ENCODE assay signal across 20 cellular contexts in the genomic region with DNA sequence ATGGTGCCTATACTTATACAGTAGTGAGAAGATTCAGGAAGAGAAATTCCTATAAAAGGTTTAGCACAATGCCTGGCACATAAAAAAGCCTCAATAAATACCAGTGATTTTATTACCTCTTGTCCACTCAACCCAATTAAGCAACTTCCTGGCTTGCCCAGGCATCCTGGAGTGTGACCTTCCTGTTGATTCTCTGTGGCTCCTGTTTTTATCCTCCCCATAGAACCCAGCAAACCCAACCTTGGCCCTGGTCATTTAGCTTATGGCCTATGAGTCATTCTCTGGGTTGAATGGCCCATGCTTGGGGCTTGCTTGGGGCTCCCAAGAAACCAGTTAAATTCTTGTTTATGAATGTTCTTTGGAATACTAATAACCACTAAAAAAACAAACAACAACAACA. TPM values are rescaled to one million over a fixed set of nuclear protein-coding genes. Genes with fewer than 3 reads are reported as not detected.
DNase-seq lines count a peak whose midpoint lies in the region; ATAC-seq and TF ChIP-seq lines count a peak whose summit lies in the region.
"Had no signal": no experiment of that assay in that cellular context is flagged by ENCODE, and none has a peak within 500 bp of the region (broad histone marks: within the 10 kb centered on the region; RNA-seq: fewer than 3 reads in every experiment).

No MANE protein-coding gene starts in this region.

- H3K14ac ChIP-seq in mesenchymal stem cell (ENCODE audit: low read length in 2 of 2), result no peak overlapping the region

- H2BK15ac ChIP-seq in mesenchymal stem cell (ENCODE audit: low read depth, poor library complexity, severe bottlenecking), result peak overlapping the region; percentile 67

- H3K4me3 ChIP-seq in MG63 (no peak overlapping the region), colonic mucosa (no peak overlapping the region), mesenchymal stem cell (ENCODE audit: insufficient read depth in 1 of 2, low read depth in 1 of 2, low read length in 2 of 2) (no peak overlapping the region)
- H3K4me3 ChIP-seq: A549, cardiac muscle cell, lung, neural progenitor cell, tibial artery had no signal

- no peaks in the 10 kb centered on the region for H3K27me3 ChIP-seq in MG63
- no peaks in the 10 kb centered on the region for H3K27me3 ChIP-seq in colonic mucosa
- no peaks in the 10 kb centered on the region for H3K27me3 ChIP-seq in mesenchymal stem cell (ENCODE audit: control insufficient read depth in 1 of 2, insufficient read depth in 1 of 2, low read length in 2 of 2)
- H3K27me3 ChIP-seq: cardiac muscle cell, neural progenitor cell, tibial artery had no signal

- H3K27ac ChIP-seq in colonic mucosa (peak overlapping the region; percentile 37), mesenchymal stem cell (ENCODE audit: low read length, poor library complexity, severe bottlenecking) (no peak overlapping the region)
- H3K27ac ChIP-seq: cardiac muscle cell, neural progenitor cell, tibial artery had no signal

- intact Hi-C loops in colonic mucosa (cut with DNase I), result no loop called here

- no peak overlapping the region for H2AFZ ChIP-seq in mesenchymal stem cell (ENCODE audit: low read depth, low read length)
- H2AFZ ChIP-seq: neural progenitor cell had no signal

- H2BK5ac ChIP-seq in mesenchymal stem cell (ENCODE audit: low read depth, low read length, poor library complexity, severe bottlenecking), result no peak overlapping the region

- H3K36me3 ChIP-seq in MG63 (no peaks in the 10 kb centered on the region), colonic mucosa (no peaks in the 10 kb centered on the region), mesenchymal stem cell (ENCODE audit: control insufficient read depth in 1 of 2, insufficient read depth in 2 of 2, low read depth in 1 of 2, low read length in 2 of 2) (no peaks in the 10 kb centered on the region)
- H3K36me3 ChIP-seq: cardiac muscle cell, neural progenitor cell, tibial artery had no signal

- TF ChIP-seq CTCF in colonic mucosa (IDR thresholded peaks at IDR 0.05), result no peak

- peaks cover 4% of the 10 kb centered on the region for H3K9me3 ChIP-seq in MG63
- H3K9me3 ChIP-seq in colonic mucosa, result no peaks in the 10 kb centered on the region
- peaks cover 2% of the 10 kb centered on the region for H3K9me3 ChIP-seq in mesenchymal stem cell (ENCODE audit: control insufficient read depth, low read length)
- H3K9me3 ChIP-seq: tibial artery had no signal

- H3K4me1 ChIP-seq in colonic mucosa (no peaks in the 10 kb centered on the region), mesenchymal stem cell (ENCODE audit: control insufficient read depth, insufficient read depth, low read depth, low read length) (peaks cover 5% of the 10 kb centered on the region)
- H3K4me1 ChIP-seq: neural progenitor cell had no signal

- no peaks in the 10 kb centered on the region for H3K79me1 ChIP-seq in mesenchymal stem cell (replicated peaks; ENCODE audit: low read length, poor library complexity, severe bottlenecking)

- DNase-seq in A172 (ENCODE audit: low spot score) (peak; percentile 67), MG63 (peak; percentile 86), colonic mucosa (peak; percentile 29), mesenchymal stem cell (peak; percentile 37), left lobe of liver (ENCODE audit: low spot score) (no peak)
- DNase-seq in activated CD4-positive, CD25-positive, alpha-beta regulatory T cell treated with anti-CD3 and anti-CD28 coated beads, Interleukin-2, amount 50 U/mL, for 72 hours, result no peak
- no peak for DNase-seq in stimulated activated CD8-positive, alpha-beta memory T cell treated with anti-CD3 and anti-CD28 coated beads, Interleukin-4, amount 100 ng/mL, for 48 hours
- DNase-seq: activated CD4-positive, alpha-beta T cell treated with anti-CD3 and anti-CD28 coated beads for 36 hours; CD4-positive, alpha-beta T cell; DMS79 treated with DMSO at 0.1 percent for 48 hours; effector CD8-positive, alpha-beta T cell; NCI-H2081 treated with DMSO at 0.1 percent for 48 hours; stimulated activated CD4-positive, alpha-beta T cell treated with anti-CD3 and anti-CD28 coated beads, Interleukin-2, amount 100 ng/mL, for 48 hours; T-helper 2 cell; tibial artery had no signal

- no peak overlapping the region for H2BK120ac ChIP-seq in mesenchymal stem cell (ENCODE audit: low read depth, low read length)

- H4K8ac ChIP-seq in mesenchymal stem cell (ENCODE audit: low read length), result no peak overlapping the region

- H3K9ac ChIP-seq in colonic mucosa (ENCODE audit: low read depth in 2 of 2, low read length in 2 of 2) (no peak overlapping the region), mesenchymal stem cell (ENCODE audit: low read length) (no peak overlapping the region)
- H3K9ac ChIP-seq: neural progenitor cell had no signal

- H2BK12ac ChIP-seq in mesenchymal stem cell (ENCODE audit: low read length in 2 of 2), result no peak overlapping the region

- H4K91ac ChIP-seq in mesenchymal stem cell (ENCODE audit: low read length), result no peak overlapping the region

- ATAC-seq in HG02885 (IDR thresholded peaks at IDR 0.05; ENCODE audit: poor library complexity, unreplicated experiment) (no peak), left lobe of liver (no peak)
- ATAC-seq: A549; activated CD4-positive, alpha-beta T cell treated with anti-CD3 and anti-CD28 coated beads for 36 hours had no signal

- H3K18ac ChIP-seq in mesenchymal stem cell (ENCODE audit: low read depth in 1 of 2, low read length in 2 of 2), result no peak overlapping the region

- no peak overlapping the region for H3K23ac ChIP-seq in mesenchymal stem cell (ENCODE audit: low read length in 2 of 2)

- no peak overlapping the region for H3K4me2 ChIP-seq in mesenchymal stem cell (ENCODE audit: low read length, poor library complexity, severe bottlenecking)
- H3K4me2 ChIP-seq: A549, neural progenitor cell had no signal

- no peak overlapping the region for H3K4ac ChIP-seq in mesenchymal stem cell (ENCODE audit: low read depth in 1 of 2, low read length in 2 of 2)

- H2AK5ac ChIP-seq in mesenchymal stem cell (ENCODE audit: low read length, severe bottlenecking), result no peak overlapping the region

RNA-seq across cellular contexts. Expression of a gene that starts 21.4 kb away (rescaled TPM):
- 3,811 and 5,357 TPM in 2 replicates for total RNA-seq in A172 (2014; rRNA removed; shearing (Covaris generic))
- total RNA-seq in MG63 (2014; rRNA removed; shearing (Covaris generic); ENCODE audit: low replicate concordance), result 1,117 and 1,361 TPM in 2 replicates
- total RNA-seq in colonic mucosa (100 to 1,000 TPM; 107 to 258 TPM), left lobe of liver (90.7 TPM)
- 5,201 TPM for polyA plus RNA-seq in mesenchymal stem cell (2013, experiment 1 of 2)
- 4,942 TPM for polyA plus RNA-seq in mesenchymal stem cell (2013, experiment 2 of 2)

RNA-seq across cellular contexts. Expression of a gene that starts 50.3 kb away (rescaled TPM):
- 144 and 233 TPM in 2 replicates for total RNA-seq in A172 (2014; rRNA removed; shearing (Covaris generic))
- 69.5 and 138 TPM in 2 replicates for total RNA-seq in MG63 (2014; rRNA removed; shearing (Covaris generic); ENCODE audit: low replicate concordance)
- total RNA-seq in colonic mucosa (10 to 100 TPM; 54.6 to 62.4 TPM), left lobe of liver (72.9 TPM)
- polyA plus RNA-seq in mesenchymal stem cell (2013, experiment 1 of 2), result 310 TPM
- polyA plus RNA-seq in mesenchymal stem cell (2013, experiment 2 of 2), result 311 TPM

Comparison
In these comparisons a context has a peak if more than half of its experiments do, and no peak if none do; other contexts are left out.
1. DNase-seq: peak in A172 (single experiment), MG63 (single experiment), colonic mucosa (single experiment) and mesenchymal stem cell (single experiment); none in activated CD4-positive, CD25-positive, alpha-beta regulatory T cell treated with anti-CD3 and anti-CD28 coated beads, Interleukin-2, amount 50 U/mL, for 72 hours (single experiment), left lobe of liver (single experiment) and stimulated activated CD8-positive, alpha-beta memory T cell treated with anti-CD3 and anti-CD28 coated beads, Interleukin-4, amount 100 ng/mL, for 48 hours (single experiment).